Comparison of ENCODE assay signal across 10 cellular contexts in the genomic region with DNA sequence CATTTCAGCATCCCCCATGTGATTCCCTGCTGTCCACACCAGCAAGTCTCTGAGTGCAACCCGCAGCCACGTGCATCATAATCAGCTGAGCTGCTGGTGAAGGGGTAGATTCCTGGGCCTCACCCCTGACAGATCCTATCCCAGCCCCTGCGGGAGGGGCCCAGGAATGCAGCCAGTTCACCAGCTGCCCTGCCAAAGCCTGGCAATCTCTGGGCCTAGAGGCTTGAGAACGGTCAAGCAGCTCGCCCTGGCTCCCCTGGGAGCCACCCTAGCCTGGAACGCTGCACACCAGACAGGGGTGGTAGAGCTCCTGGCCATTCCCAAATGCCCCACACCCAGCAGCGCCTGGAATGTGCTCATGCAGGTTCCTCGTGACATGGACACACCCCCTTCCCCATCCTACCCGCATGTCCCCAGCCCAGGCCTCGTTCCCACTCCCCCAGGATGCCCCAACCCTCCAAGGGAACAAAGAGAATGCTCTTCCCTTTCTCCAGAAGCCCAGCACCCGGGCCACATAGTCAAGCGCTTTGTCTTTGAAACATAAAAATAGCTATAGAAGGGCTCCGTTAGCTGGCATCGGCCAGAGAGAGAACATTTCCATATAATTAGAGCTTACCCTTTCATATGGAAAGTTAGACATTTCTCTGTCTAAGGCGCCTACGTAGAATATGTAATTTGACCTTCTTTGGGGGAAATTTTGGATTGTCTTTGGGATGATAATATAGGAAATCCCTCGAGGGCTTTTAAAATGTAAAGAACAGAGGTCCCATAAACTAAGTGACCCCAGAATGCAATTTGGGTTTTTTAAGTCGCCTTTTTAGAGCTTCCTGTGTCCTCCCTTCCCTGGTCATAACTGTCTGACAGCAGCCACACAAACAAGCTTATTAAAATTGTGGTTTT. TPM values are rescaled to one million over a fixed set of nuclear protein-coding genes. Genes with fewer than 3 reads are reported as not detected.
DNase-seq lines count a peak whose midpoint lies in the region; ATAC-seq and TF ChIP-seq lines count a peak whose summit lies in the region.
"Had no signal": no experiment of that assay in that cellular context is flagged by ENCODE, and none has a peak within 500 bp of the region (broad histone marks: within the 10 kb centered on the region; RNA-seq: fewer than 3 reads in every experiment).

No MANE protein-coding gene starts in this region.

- H3K4me1 Mint-ChIP-seq in nephron: peaks cover 54% of the 10 kb centered on the region
- H3K4me1 Mint-ChIP-seq in activated T-cell treated with anti-CD3 and anti-CD28 coated beads, Interleukin-2, amount 50 U/mL, for 24 hours (ENCODE audit: low read depth): peaks cover 17% of the 10 kb centered on the region

- H3K27me3 ChIP-seq in mammary epithelial cell (ENCODE audit: insufficient read depth, low read length) (no peaks in the 10 kb centered on the region), aorta (ENCODE audit: control insufficient read depth in 1 of 2, insufficient read depth in 2 of 2, low read length in 1 of 2) (no peaks in the 10 kb centered on the region)

- in situ Hi-C loops in T47D (cut with HindIII; ENCODE audit: low pct_unique_long_range_greater_than_20kb, low sequenced_read_pairs): no loop called here
- in situ Hi-C loops in mammary epithelial cell (cut with MboI; ENCODE audit: low sequenced_read_pairs in 2 of 2): no loop called here

- CTCF ChIA-PET in mammary epithelial cell (lab: Charles Lee; ENCODE audit: low non-redundant PET): no interaction called here

- ATAC-seq in Right ventricle myocardium inferior (peak; percentile 83), aorta (ENCODE audit: low FRiP score) (peak; percentile 51), HG03135 (IDR thresholded peaks at IDR 0.05; ENCODE audit: unreplicated experiment) (no peak), GM19397 (IDR thresholded peaks at IDR 0.05; ENCODE audit: unreplicated experiment) (no peak)

- no peaks in the 10 kb centered on the region for H3K79me2 ChIP-seq in mammary epithelial cell (ENCODE audit: insufficient read depth, low read length)

- no peak overlapping the region for H3K4me3 ChIP-seq in mammary epithelial cell (replicated peaks in 1 of 3; ENCODE audit: insufficient read depth in 1 of 3, low read depth in 2 of 3, low read length in 3 of 3)
- no peak overlapping the region for H3K4me3 ChIP-seq in aorta (ENCODE audit: low read length in 2 of 2)
- H3K4me3 ChIP-seq: A549 had no signal

- H3K4me2 ChIP-seq in mammary epithelial cell (ENCODE audit: insufficient read depth, low read depth, low read length): no peak overlapping the region
- H3K4me2 ChIP-seq: A549 had no signal

- H3K36me3 Mint-ChIP-seq in nephron (ENCODE audit: low read depth): peaks cover 11% of the 10 kb centered on the region
- no peaks in the 10 kb centered on the region for H3K36me3 Mint-ChIP-seq in activated T-cell treated with anti-CD3 and anti-CD28 coated beads, Interleukin-2, amount 50 U/mL, for 24 hours (ENCODE audit: low read depth)

- TF ChIP-seq CTCF in mammary epithelial cell (conservative IDR thresholded peaks at IDR 0.05 in 1 of 2, IDR thresholded peaks at IDR 0.05 in 1 of 2; ENCODE audit: extremely low read depth in 1 of 2, insufficient read depth in 1 of 2, low read depth in 1 of 2, low read length in 2 of 2) (no peak), nephron (IDR thresholded peaks at IDR 0.05; ENCODE audit: unreplicated experiment in 3 of 3) (no peak)

- 61% methylated on average over 16 of the region's 18 CpGs for WGBS in mammary epithelial cell (ENCODE audit: low coverage, missing lambda C conversion rate)
- WGBS in aorta, 2 donors: 25 to 32% methylated on average over 18 of the region's 18 CpGs

- H3K9ac ChIP-seq in mammary epithelial cell (ENCODE audit: insufficient read depth, low read length): no peak overlapping the region

- no TSS peak for BruUV-seq in mammary epithelial cell (replicated peaks; lab: Mats Ljungman, UMichigan)

- dilution Hi-C loops in mammary epithelial cell (cut with HindIII; ENCODE audit: low sequenced_read_pairs): no loop called here

- H4K20me1 ChIP-seq in mammary epithelial cell (ENCODE audit: insufficient read depth, low read length): no peaks in the 10 kb centered on the region

- H3K27ac ChIP-seq in mammary epithelial cell (ENCODE audit: insufficient read depth, low read depth, low read length) (no peak overlapping the region), aorta (ENCODE audit: low read depth in 1 of 2, low read length in 2 of 2) (no peak overlapping the region)

- H2AFZ ChIP-seq in mammary epithelial cell (ENCODE audit: low read depth, low read length): no peak overlapping the region

- H3K9me3 Mint-ChIP-seq in nephron: no peaks in the 10 kb centered on the region
- no peaks in the 10 kb centered on the region for H3K9me3 Mint-ChIP-seq in activated T-cell treated with anti-CD3 and anti-CD28 coated beads, Interleukin-2, amount 50 U/mL, for 24 hours

- DNase-seq in T47D (ENCODE audit: low read depth in 1 of 2, low spot score in 1 of 2): peak; percentile 77 to 88
- no peak for DNase-seq in mammary epithelial cell
- peak; percentile 74 for DNase-seq in Right ventricle myocardium inferior (ENCODE audit: missing footprints)
- DNase-seq in aorta: peak in 1 of 2 donors; percentile 66
- DNase-seq in activated T-cell treated with anti-CD3 and anti-CD28 coated beads, Interleukin-2, amount 50 U/mL, for 24 hours: no peak
- DNase-seq: activated effector memory CD4-positive, alpha-beta T cell treated with Interleukin-2 at 50 U/mL for 16 hours had no signal

- H3K36me3 ChIP-seq in mammary epithelial cell (ENCODE audit: insufficient read depth, low read length) (no peaks in the 10 kb centered on the region), aorta (ENCODE audit: control insufficient read depth in 1 of 2, insufficient read depth in 2 of 2, low read length in 1 of 2) (peaks cover 0 to 4% of the 10 kb centered on the region in 2 donors)

- no peaks in the 10 kb centered on the region for H3K27me3 Mint-ChIP-seq in nephron (ENCODE audit: low read depth)
- no peaks in the 10 kb centered on the region for H3K27me3 Mint-ChIP-seq in activated T-cell treated with anti-CD3 and anti-CD28 coated beads, Interleukin-2, amount 50 U/mL, for 24 hours

- peak overlapping the region in 2 of 3 experiments; percentile 39 to 55 for H3K27ac Mint-ChIP-seq in nephron
- no peak overlapping the region for H3K27ac Mint-ChIP-seq in activated T-cell treated with anti-CD3 and anti-CD28 coated beads, Interleukin-2, amount 50 U/mL, for 24 hours

- no peaks in the 10 kb centered on the region for H3K9me3 ChIP-seq in mammary epithelial cell (replicated peaks; ENCODE audit: insufficient read depth, low read length)
- H3K9me3 ChIP-seq in aorta (ENCODE audit: control insufficient read depth, low read length): no peaks in the 10 kb centered on the region
- H3K9me3 ChIP-seq: A549 had no signal

- H3K4me1 ChIP-seq in mammary epithelial cell (ENCODE audit: insufficient read depth, low read length): peaks cover 4% of the 10 kb centered on the region
- peaks cover 0 to 2% of the 10 kb centered on the region in 2 donors for H3K4me1 ChIP-seq in aorta (ENCODE audit: control insufficient read depth in 1 of 2, insufficient read depth in 2 of 2, low read length in 2 of 2)

- H3K4me3 Mint-ChIP-seq in nephron: peak overlapping the region in 1 of 3 experiments; percentile 32
- H3K4me3 Mint-ChIP-seq in activated T-cell treated with anti-CD3 and anti-CD28 coated beads, Interleukin-2, amount 50 U/mL, for 24 hours: no peak overlapping the region

- intact Hi-C loops in mammary epithelial cell (cut with micrococcal nuclease) (no loop called here), Right ventricle myocardium inferior (cut with DNase I) (no loop called here), aorta (cut with DNase I) (no loop called here)

RNA-seq across cellular contexts. Expression of gene CEP295NL, which starts 3.4 kb away (rescaled TPM):
- total RNA-seq in mammary epithelial cell (under 1 TPM; 0.49 to 0.50 TPM), Right ventricle myocardium inferior (0.60 TPM), aorta (10 to 100 TPM; 10.1 to 13.9 TPM)
- polyA plus RNA-seq in mammary epithelial cell (not detected), aorta (under 1 TPM; 0.25 to 0.82 TPM)
- polyA minus RNA-seq in mammary epithelial cell: not detected

RNA-seq across cellular contexts. Expression of gene TIMP2, which starts 25.6 kb away (rescaled TPM):
- total RNA-seq in mammary epithelial cell (10 to 100 TPM; 20.7 to 31.2 TPM), Right ventricle myocardium inferior (138 TPM), aorta (100 to 1,000 TPM; 657 to 732 TPM)
- polyA plus RNA-seq in mammary epithelial cell (11.5 TPM), aorta (100 to 1,000 TPM; 203 to 497 TPM)
- polyA minus RNA-seq in mammary epithelial cell: 19.6 TPM

RNA-seq across cellular contexts. Expression of gene USP36, which starts 59.0 kb away (rescaled TPM):
- total RNA-seq in mammary epithelial cell (10 to 100 TPM; 35.7 to 80.8 TPM), Right ventricle myocardium inferior (18.4 TPM), aorta (10 to 100 TPM; 64.6 to 68.1 TPM)
- polyA plus RNA-seq in mammary epithelial cell (23.7 TPM), aorta (10 to 100 TPM in 1 of 2 donors, 1 to 10 TPM in 1; 5.9 to 33.4 TPM)
- 73.4 TPM for polyA minus RNA-seq in mammary epithelial cell

Comparison
In these comparisons a context has a peak if more than half of its experiments do, and no peak if none do; other contexts are left out.
1. DNase-seq: peak in T47D (2 of 2) and Right ventricle myocardium inferior (single experiment); none in mammary epithelial cell (single experiment) and activated T-cell treated with anti-CD3 and anti-CD28 coated beads, Interleukin-2, amount 50 U/mL, for 24 hours (single experiment).
2. ATAC-seq: peak in Right ventricle myocardium inferior (single experiment) and aorta (single experiment); none in HG03135 (single experiment) and GM19397 (single experiment).